ENCODE assay signal across 8 cellular contexts in genomic region chr7:22082886-22083710, GRCh38.
DNase-seq lines count a peak whose midpoint lies in the region; ATAC-seq and TF ChIP-seq lines count a peak whose summit lies in the region.

No MANE protein-coding gene starts in this region.

- 0 to 1% methylated on average over 30 to 54 of the region's 55 CpGs for WGBS in lower leg skin, 2 donors

- ATAC-seq in GM19025 (IDR thresholded peaks at IDR 0.05; ENCODE audit: low read depth, unreplicated experiment): peak; percentile 96
- peak; percentile 98 for ATAC-seq in HG03342 (IDR thresholded peaks at IDR 0.05; ENCODE audit: unreplicated experiment)

- intact Hi-C loops in lower leg skin (cut with DNase I; ENCODE audit: low total_unique reads): no loop called here

- peak overlapping the region; percentile 22 for H3K4me3 ChIP-seq in lower leg skin (ENCODE audit: low read depth, poor library complexity, severe bottlenecking)

- peak in 1 of 3 donors; percentile 70 for TF ChIP-seq CTCF in lower leg skin (IDR thresholded peaks at IDR 0.05)

- DNase-seq in AG20443 (ENCODE audit: low spot score): peak; percentile 96
- peak; percentile 72 for DNase-seq in NCI-H460 (ENCODE audit: extremely low read depth, low read depth)
- peak; percentile 72 to 74 for DNase-seq in activated CD4-positive, alpha-beta T cell treated with anti-CD3 and anti-CD28 coated beads, Interleukin-2, amount 50 U/mL, for 4 hours
- peak; percentile 47 to 80 for DNase-seq in dermis microvascular lymphatic vessel endothelial cell (ENCODE audit: low read depth in 2 of 2)
- peak; percentile 73 to 98 for DNase-seq in lower leg skin (ENCODE audit: low spot score in 2 of 2)
- DNase-seq in stimulated activated CD4-positive, alpha-beta T cell treated with anti-CD3 and anti-CD28 coated beads, Interleukin-4, amount 100 ng/mL, for 24 hours: peak; percentile 82

- TF ChIP-seq POLR2A in lower leg skin (IDR thresholded peaks at IDR 0.05): no peak

Comparison
In these comparisons a context has a peak if more than half of its experiments do, and no peak if none do; other contexts are left out.
1. Peak in every context shown above with its lines: DNase-seq, ATAC-seq and H3K4me3 ChIP-seq.